23 cellular contexts compared by ENCODE assay signal in the genomic region with DNA sequence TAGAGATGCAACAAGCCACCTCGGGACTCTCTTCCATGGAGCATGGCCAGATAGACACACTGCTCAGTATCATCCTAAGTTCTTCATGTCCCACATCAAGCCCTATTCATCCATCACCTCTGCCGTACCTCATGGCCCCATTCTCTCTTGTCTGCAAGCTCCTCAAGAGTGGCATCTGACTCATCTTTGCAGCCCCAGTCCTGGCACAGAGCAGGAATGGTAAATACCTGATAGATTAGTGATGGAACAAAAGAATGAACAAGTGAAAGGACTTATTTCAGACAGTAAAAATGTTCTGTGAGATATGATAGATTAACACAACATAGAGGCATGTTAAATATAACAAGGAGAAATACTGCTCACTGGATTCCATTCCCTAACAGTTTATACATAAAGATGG.
DNase-seq lines count a peak whose midpoint lies in the region; ATAC-seq and TF ChIP-seq lines count a peak whose summit lies in the region.
"Had no signal": no experiment of that assay in that cellular context is flagged by ENCODE, and none has a peak within 500 bp of the region (broad histone marks: within the 10 kb centered on the region; RNA-seq: fewer than 3 reads in every experiment).

No MANE protein-coding gene starts in this region.

- 74% methylated on average over 2 of the region's 2 CpGs for WGBS in right cardiac atrium

- no peaks in the 10 kb centered on the region for H3K4me1 Mint-ChIP-seq in nephron progenitor cell
- no peaks in the 10 kb centered on the region for H3K4me1 Mint-ChIP-seq in natural killer cell treated with Interleukin-12 subunit alpha and Interleukin-12 subunit beta and Interleukin-15 and Interleukin-18, amount 100 ng/mL, for 72 hours (ENCODE audit: low read depth in 2 of 2)
- H3K4me1 Mint-ChIP-seq: activated naive CD8-positive, alpha-beta T cell treated with anti-CD3 and anti-CD28 coated beads for 36 hours had no signal

- H3K4me3 Mint-ChIP-seq in nephron progenitor cell, result no peak overlapping the region
- no peak overlapping the region for H3K4me3 Mint-ChIP-seq in natural killer cell treated with Interleukin-12 subunit alpha and Interleukin-12 subunit beta and Interleukin-15 and Interleukin-18, amount 100 ng/mL, for 72 hours
- H3K4me3 Mint-ChIP-seq: activated naive CD8-positive, alpha-beta T cell treated with anti-CD3 and anti-CD28 coated beads for 36 hours; IgD-negative memory B cell had no signal

- no peak overlapping the region for H3K27ac ChIP-seq in right cardiac atrium (ENCODE audit: low read length)
- H3K27ac ChIP-seq: C4-2B, lower lobe of right lung, ovary, VCaP had no signal

- H3K36me3 Mint-ChIP-seq in nephron progenitor cell (ENCODE audit: low read depth), result no peaks in the 10 kb centered on the region
- no peaks in the 10 kb centered on the region for H3K36me3 Mint-ChIP-seq in natural killer cell treated with Interleukin-12 subunit alpha and Interleukin-12 subunit beta and Interleukin-15 and Interleukin-18, amount 100 ng/mL, for 72 hours

- no peak overlapping the region for H3K4me3 ChIP-seq in right cardiac atrium (ENCODE audit: low read length)
- H3K4me3 ChIP-seq: lower lobe of right lung, mucosa of descending colon, ovary had no signal

- H3K9me3 ChIP-seq in right cardiac atrium (ENCODE audit: control insufficient read depth, low read length), result no peaks in the 10 kb centered on the region
- H3K9me3 ChIP-seq: lower lobe of right lung, mucosa of descending colon, ovary had no signal

- no peak for TF ChIP-seq CTCF in nephron progenitor cell (IDR thresholded peaks at IDR 0.05)

- no peaks in the 10 kb centered on the region for H3K4me1 ChIP-seq in right cardiac atrium (ENCODE audit: control insufficient read depth, insufficient read depth, low read length)
- H3K4me1 ChIP-seq: lower lobe of right lung had no signal

- DNase-seq in GM03348 (ENCODE audit: low spot score) (peak; percentile 11), NCI-H226 (peak; percentile 7), astrocyte of the hippocampus (ENCODE audit: low read depth, low spot score) (peak; percentile 16), nephron progenitor cell (no peak), right cardiac atrium (no peak)
- no peak for DNase-seq in natural killer cell treated with Interleukin-12 subunit alpha and Interleukin-12 subunit beta and Interleukin-15 and Interleukin-18, amount 100 ng/mL, for 72 hours (ENCODE audit: low spot score)
- DNase-seq: activated CD4-positive, alpha-beta T cell treated with anti-CD3 and anti-CD28 coated beads for 48 hours; activated CD8-positive, alpha-beta memory T cell treated with anti-CD3 and anti-CD28 coated beads for 24 hours; activated effector memory CD4-positive, alpha-beta T cell treated with anti-CD3 and anti-CD28 coated beads, Interleukin-2, amount 50 U/mL, for 16 hours; activated naive CD8-positive, alpha-beta T cell treated with anti-CD3 and anti-CD28 coated beads for 36 hours; activated T-cell treated with anti-CD3 and anti-CD28 coated beads, Interleukin-2, amount 50 U/mL, for 1 hour; lower lobe of right lung; mucosa of descending colon; NCI-H1092 treated with DMSO at 0.1 percent for 48 hours; NCI-H187; NCI-H2171; NCI-H510A treated with DMSO at 0.1 percent for 48 hours; ovary; stimulated activated CD4-positive, alpha-beta T cell treated with anti-CD3 and anti-CD28 coated beads, Interleukin-2, amount 100 ng/mL, for 48 hours had no signal

- H3K27me3 ChIP-seq in right cardiac atrium (ENCODE audit: control insufficient read depth, insufficient read depth), result no peaks in the 10 kb centered on the region
- H3K27me3 ChIP-seq: ovary had no signal

- ATAC-seq in GM21390 (IDR thresholded peaks at IDR 0.05; ENCODE audit: unreplicated experiment) (no peak), right cardiac atrium (no peak)
- ATAC-seq in natural killer cell treated with Interleukin-12 subunit alpha and Interleukin-12 subunit beta and Interleukin-15 and Interleukin-18, amount 100 ng/mL, for 72 hours, result no peak
- ATAC-seq: lower lobe of right lung, mucosa of descending colon had no signal

- peak overlapping the region; percentile 7 for H3K27ac Mint-ChIP-seq in nephron progenitor cell
- H3K27ac Mint-ChIP-seq in natural killer cell treated with Interleukin-12 subunit alpha and Interleukin-12 subunit beta and Interleukin-15 and Interleukin-18, amount 100 ng/mL, for 72 hours, result no peak overlapping the region
- H3K27ac Mint-ChIP-seq: activated naive CD8-positive, alpha-beta T cell treated with anti-CD3 and anti-CD28 coated beads for 36 hours; IgD-negative memory B cell had no signal

- H3K9me3 Mint-ChIP-seq in nephron progenitor cell, result peaks cover 4% of the 10 kb centered on the region
- no peaks in the 10 kb centered on the region for H3K9me3 Mint-ChIP-seq in natural killer cell treated with Interleukin-12 subunit alpha and Interleukin-12 subunit beta and Interleukin-15 and Interleukin-18, amount 100 ng/mL, for 72 hours
- H3K9me3 Mint-ChIP-seq: activated naive CD8-positive, alpha-beta T cell treated with anti-CD3 and anti-CD28 coated beads for 36 hours; IgD-negative memory B cell had no signal

- intact Hi-C loops in right cardiac atrium (cut with DNase I), result no loop called here

- H3K27me3 Mint-ChIP-seq in nephron progenitor cell (ENCODE audit: low read depth, poor library complexity), result no peaks in the 10 kb centered on the region
- no peaks in the 10 kb centered on the region for H3K27me3 Mint-ChIP-seq in natural killer cell treated with Interleukin-12 subunit alpha and Interleukin-12 subunit beta and Interleukin-15 and Interleukin-18, amount 100 ng/mL, for 72 hours
- H3K27me3 Mint-ChIP-seq: activated naive CD8-positive, alpha-beta T cell treated with anti-CD3 and anti-CD28 coated beads for 36 hours; IgD-negative memory B cell had no signal

Comparison
In these comparisons a context has a peak if more than half of its experiments do, and no peak if none do; other contexts are left out.
1. DNase-seq: peak in GM03348 (single experiment), NCI-H226 (single experiment) and astrocyte of the hippocampus (single experiment); none in nephron progenitor cell (single experiment), natural killer cell treated with Interleukin-12 subunit alpha and Interleukin-12 subunit beta and Interleukin-15 and Interleukin-18, amount 100 ng/mL, for 72 hours (single experiment) and right cardiac atrium (0 of 3).